ENCODE assay signal across 1 cellular context in the genomic region with DNA sequence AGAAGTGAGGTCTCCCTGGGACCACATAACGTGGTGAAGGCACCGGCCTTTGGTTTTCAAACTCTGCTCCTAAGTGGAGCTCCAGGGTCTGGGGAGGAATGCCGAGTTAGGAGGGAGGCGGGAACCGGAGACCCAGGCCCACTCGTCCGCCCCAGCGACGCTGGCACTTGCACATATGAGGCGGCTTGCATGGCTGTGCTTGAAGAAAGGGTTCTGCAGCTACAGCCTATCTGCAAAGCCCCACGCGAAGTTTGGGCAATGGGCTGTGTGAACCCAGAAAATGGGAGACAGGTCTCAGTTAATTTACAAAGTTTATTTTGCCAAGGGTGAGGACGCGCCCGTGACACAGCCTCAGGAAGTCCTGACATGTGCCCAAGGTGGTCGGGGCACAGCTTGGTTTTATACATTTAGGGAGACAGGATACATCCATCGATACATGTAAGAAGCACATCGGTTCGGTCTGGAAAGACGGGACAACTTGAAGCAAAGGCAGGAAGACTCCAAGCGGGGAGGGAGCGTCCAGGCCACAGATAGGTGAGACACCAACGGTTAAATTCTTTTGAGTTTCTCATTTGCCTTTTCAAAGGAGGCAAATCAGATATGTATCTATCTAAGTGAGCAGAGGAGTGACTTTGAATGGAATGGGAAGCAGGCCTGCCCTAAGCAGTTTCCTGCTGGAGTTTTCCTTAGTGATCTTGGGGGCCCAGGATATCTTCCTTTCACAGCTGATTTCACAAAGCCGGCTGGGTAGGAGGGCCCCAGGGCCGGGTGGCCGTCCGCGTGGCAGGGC.
TF ChIP-seq lines count a peak whose summit lies in the region.

No MANE protein-coding gene starts in this region.

TF ChIP-seq in HepG2, 621 proteins besides CTCF, POLR2A, EP300 and RAD21 (continued from another document):
- TF ChIP-seq, protein P1, sequence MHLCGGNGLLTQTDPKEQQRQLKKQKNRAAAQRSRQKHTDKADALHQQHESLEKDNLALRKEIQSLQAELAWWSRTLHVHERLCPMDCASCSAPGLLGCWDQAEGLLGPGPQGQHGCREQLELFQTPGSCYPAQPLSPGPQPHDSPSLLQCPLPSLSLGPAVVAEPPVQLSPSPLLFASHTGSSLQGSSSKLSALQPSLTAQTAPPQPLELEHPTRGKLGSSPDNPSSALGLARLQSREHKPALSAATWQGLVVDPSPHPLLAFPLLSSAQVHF (CRISPR knock-in tag; IDR thresholded peaks at IDR 0.05): 0 out of 2 replicates have a peak, but pooled peaks have one; percentile 4
- no peak for TF ChIP-seq HOXA7 (CRISPR knock-in tag; IDR thresholded peaks at IDR 0.05)
- TF ChIP-seq NPAS2 (CRISPR knock-in tag; IDR thresholded peaks at IDR 0.05; ENCODE audit: borderline replicate concordance): no peak
- no peak for TF ChIP-seq GFI1 (CRISPR knock-in tag; IDR thresholded peaks at IDR 0.05; ENCODE audit: borderline replicate concordance)
- no peak for TF ChIP-seq NAIF1 (CRISPR knock-in tag; IDR thresholded peaks at IDR 0.05; ENCODE audit: borderline replicate concordance)
- no peak for TF ChIP-seq HMG20B (CRISPR knock-in tag; conservative IDR thresholded peaks at IDR 0.05)
- TF ChIP-seq ZNF260 (CRISPR knock-in tag; IDR thresholded peaks at IDR 0.05; ENCODE audit: borderline replicate concordance, low read depth): no peak
- TF ChIP-seq ZNF292 (CRISPR knock-in tag; IDR thresholded peaks at IDR 0.05; ENCODE audit: borderline replicate concordance, low read depth): no peak
- peak; percentile 5; the same call in 1 of the 2 replicates for TF ChIP-seq ETV5 (CRISPR knock-in tag; IDR thresholded peaks at IDR 0.05; ENCODE audit: borderline replicate concordance)
- TF ChIP-seq, protein P2, sequence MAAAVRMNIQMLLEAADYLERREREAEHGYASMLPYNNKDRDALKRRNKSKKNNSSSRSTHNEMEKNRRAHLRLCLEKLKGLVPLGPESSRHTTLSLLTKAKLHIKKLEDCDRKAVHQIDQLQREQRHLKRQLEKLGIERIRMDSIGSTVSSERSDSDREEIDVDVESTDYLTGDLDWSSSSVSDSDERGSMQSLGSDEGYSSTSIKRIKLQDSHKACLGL (CRISPR knock-in tag; IDR thresholded peaks at IDR 0.05): peak; percentile 15; the same call in 1 of the 2 replicates
- TF ChIP-seq RFX3 (CRISPR knock-in tag; IDR thresholded peaks at IDR 0.05): no peak
- no peak for TF ChIP-seq JARID2 (CRISPR knock-in tag; IDR thresholded peaks at IDR 0.05; ENCODE audit: insufficient replicate concordance)
- no peak for TF ChIP-seq ZFP82 (CRISPR knock-in tag; IDR thresholded peaks at IDR 0.05; ENCODE audit: borderline replicate concordance)
- TF ChIP-seq ZNF335 (CRISPR knock-in tag; IDR thresholded peaks at IDR 0.05): no peak
- no peak for TF ChIP-seq ZNF761 (CRISPR knock-in tag; conservative IDR thresholded peaks at IDR 0.05)
- no peak for TF ChIP-seq SIN3B (IDR thresholded peaks at IDR 0.05; ENCODE audit: low read length)
- TF ChIP-seq, protein P3, sequence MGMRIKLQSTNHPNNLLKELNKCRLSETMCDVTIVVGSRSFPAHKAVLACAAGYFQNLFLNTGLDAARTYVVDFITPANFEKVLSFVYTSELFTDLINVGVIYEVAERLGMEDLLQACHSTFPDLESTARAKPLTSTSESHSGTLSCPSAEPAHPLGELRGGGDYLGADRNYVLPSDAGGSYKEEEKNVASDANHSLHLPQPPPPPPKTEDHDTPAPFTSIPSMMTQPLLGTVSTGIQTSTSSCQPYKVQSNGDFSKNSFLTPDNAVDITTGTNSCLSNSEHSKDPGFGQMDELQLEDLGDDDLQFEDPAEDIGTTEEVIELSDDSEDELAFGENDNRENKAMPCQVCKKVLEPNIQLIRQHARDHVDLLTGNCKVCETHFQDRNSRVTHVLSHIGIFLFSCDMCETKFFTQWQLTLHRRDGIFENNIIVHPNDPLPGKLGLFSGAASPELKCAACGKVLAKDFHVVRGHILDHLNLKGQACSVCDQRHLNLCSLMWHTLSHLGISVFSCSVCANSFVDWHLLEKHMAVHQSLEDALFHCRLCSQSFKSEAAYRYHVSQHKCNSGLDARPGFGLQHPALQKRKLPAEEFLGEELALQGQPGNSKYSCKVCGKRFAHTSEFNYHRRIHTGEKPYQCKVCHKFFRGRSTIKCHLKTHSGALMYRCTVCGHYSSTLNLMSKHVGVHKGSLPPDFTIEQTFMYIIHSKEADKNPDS (CRISPR knock-in tag; IDR thresholded peaks at IDR 0.05): 0 out of 2 replicates have a peak, but pooled peaks have one; percentile 4
